9 cellular contexts compared by ENCODE assay signal in the genomic region with DNA sequence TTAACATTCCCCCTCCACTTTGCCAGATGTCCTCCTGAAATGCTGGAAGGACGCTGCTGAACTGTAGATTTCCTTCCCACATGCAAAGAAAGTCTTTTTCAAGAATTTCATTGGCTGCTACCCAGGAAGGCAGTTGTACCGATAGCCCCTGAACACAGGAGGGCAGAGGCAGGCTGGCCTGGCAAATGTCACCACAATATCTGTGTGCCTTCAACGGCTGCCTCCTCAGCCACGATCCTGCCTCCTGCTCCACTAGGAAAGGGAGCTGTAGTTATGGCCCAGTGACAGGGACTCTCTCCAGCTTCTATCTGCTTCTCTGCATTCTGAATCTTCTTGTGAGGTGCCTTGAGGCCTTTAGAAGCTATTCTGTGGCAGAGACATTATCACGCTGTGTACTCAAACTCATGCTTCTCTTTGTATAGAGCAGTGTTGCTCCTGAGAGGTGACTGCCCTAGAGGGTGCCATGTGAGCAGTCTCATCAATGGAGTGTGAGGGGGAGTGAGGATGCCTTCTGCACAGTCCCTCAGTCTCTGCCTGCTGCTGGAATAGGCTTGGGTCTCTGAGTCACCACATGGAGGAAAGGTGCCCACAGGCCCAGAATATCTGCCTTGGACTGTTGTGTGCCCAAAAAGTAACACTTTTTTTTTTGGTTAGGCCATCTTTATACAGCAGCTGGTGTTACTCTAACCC.
DNase-seq lines count a peak whose midpoint lies in the region; ATAC-seq and TF ChIP-seq lines count a peak whose summit lies in the region.
"Had no signal": no experiment of that assay in that cellular context is flagged by ENCODE, and none has a peak within 500 bp of the region (broad histone marks: within the 10 kb centered on the region; RNA-seq: fewer than 3 reads in every experiment).

No MANE protein-coding gene starts in this region.

- H3K27me3 Mint-ChIP-seq in activated CD8-positive, alpha-beta T cell treated with anti-CD3 and anti-CD28 coated beads for 36 hours = peaks cover 19% of the 10 kb centered on the region
- H3K27me3 Mint-ChIP-seq in activated CD8-positive, alpha-beta T cell treated with anti-CD3 and anti-CD28 coated beads, Interleukin-2, amount 10 ng/mL, durations not matched to agents 7 days and 5 days (ENCODE audit: low read depth) = peaks cover 27% of the 10 kb centered on the region
- H3K27me3 Mint-ChIP-seq: activated naive CD4-positive, alpha-beta T cell treated with anti-CD3 and anti-CD28 coated beads, Interleukin-2, amount 50 U/mL, for 24 hours had no signal

- no peak overlapping the region for H3K27ac Mint-ChIP-seq in activated CD8-positive, alpha-beta T cell treated with anti-CD3 and anti-CD28 coated beads for 36 hours
- no peak overlapping the region for H3K27ac Mint-ChIP-seq in activated CD8-positive, alpha-beta T cell treated with anti-CD3 and anti-CD28 coated beads, Interleukin-2, amount 10 ng/mL, durations not matched to agents 7 days and 5 days
- H3K27ac Mint-ChIP-seq: activated naive CD4-positive, alpha-beta T cell treated with anti-CD3 and anti-CD28 coated beads, Interleukin-2, amount 50 U/mL, for 24 hours had no signal

- BruUV-seq in PC-3 (replicated peaks; lab: Mats Ljungman, UMichigan) = no TSS peak

- no peaks in the 10 kb centered on the region for H3K9me3 Mint-ChIP-seq in activated CD8-positive, alpha-beta T cell treated with anti-CD3 and anti-CD28 coated beads for 36 hours
- H3K9me3 Mint-ChIP-seq in activated CD8-positive, alpha-beta T cell treated with anti-CD3 and anti-CD28 coated beads, Interleukin-2, amount 10 ng/mL, durations not matched to agents 7 days and 5 days (ENCODE audit: insufficient read depth) = no peaks in the 10 kb centered on the region
- H3K9me3 Mint-ChIP-seq: activated naive CD4-positive, alpha-beta T cell treated with anti-CD3 and anti-CD28 coated beads, Interleukin-2, amount 50 U/mL, for 24 hours had no signal

- H3K27me3 ChIP-seq in PC-3 (ENCODE audit: low read length) (no peaks in the 10 kb centered on the region), suprapubic skin (no peaks in the 10 kb centered on the region)

- H3K27ac ChIP-seq in PC-3 (ENCODE audit: low read length) (no peak overlapping the region), suprapubic skin (no peak overlapping the region)

- H3K4me3 Mint-ChIP-seq in activated CD8-positive, alpha-beta T cell treated with anti-CD3 and anti-CD28 coated beads for 36 hours = no peak overlapping the region
- H3K4me3 Mint-ChIP-seq in activated CD8-positive, alpha-beta T cell treated with anti-CD3 and anti-CD28 coated beads, Interleukin-2, amount 10 ng/mL, durations not matched to agents 7 days and 5 days = no peak overlapping the region
- H3K4me3 Mint-ChIP-seq: activated naive CD4-positive, alpha-beta T cell treated with anti-CD3 and anti-CD28 coated beads, Interleukin-2, amount 50 U/mL, for 24 hours had no signal

- H3K9me2 ChIP-seq in PC-3 (replicated peaks; ENCODE audit: low read length) = no peaks in the 10 kb centered on the region

- H3K9ac ChIP-seq in PC-3 (ENCODE audit: low read length) = no peak overlapping the region

- 0 out of 2 replicates have a peak overlapping the region, but pooled peaks have one; percentile 7 for H2AFZ ChIP-seq in PC-3 (ENCODE audit: low read length)

- H3K36me3 ChIP-seq in PC-3 (ENCODE audit: low read depth, low read length) (no peaks in the 10 kb centered on the region), suprapubic skin (no peaks in the 10 kb centered on the region)

- peak; percentile 37 for ATAC-seq in activated CD8-positive, alpha-beta T cell treated with anti-CD3 and anti-CD28 coated beads for 36 hours
- ATAC-seq in activated CD8-positive, alpha-beta T cell treated with anti-CD3 and anti-CD28 coated beads, Interleukin-2, amount 10 ng/mL, durations not matched to agents 7 days and 5 days = no peak
- ATAC-seq in HG03175 (IDR thresholded peaks at IDR 0.05; ENCODE audit: unreplicated experiment) (peak; percentile 60), PC-3 (peak; percentile 59)

- WGBS in suprapubic skin = 24% methylated on average over 5 of the region's 5 CpGs

- POLR2A ChIA-PET in activated CD8-positive, alpha-beta T cell treated with anti-CD3 and anti-CD28 coated beads for 36 hours (lab: Charles Lee) = interaction anchor here (0.6 kb wide), 1 partner anchor 31 kb away, joined by 3 read pairs; no protein-coding TSS in a partner anchor
- POLR2A ChIA-PET in activated CD8-positive, alpha-beta T cell treated with anti-CD3 and anti-CD28 coated beads, Interleukin-2, amount 10 ng/mL, durations not matched to agents 7 days and 5 days (lab: Charles Lee) = no interaction called here
- POLR2A ChIA-PET in PC-3 (lab: Charles Lee; ENCODE audit: unreplicated experiment) = interaction anchor here (0.6 kb wide), 1 partner anchor 24 kb away, joined by 5 read pairs; no protein-coding TSS in a partner anchor

- no peak for TF ChIP-seq CTCF in activated CD8-positive, alpha-beta T cell treated with anti-CD3 and anti-CD28 coated beads for 36 hours (IDR thresholded peaks at IDR 0.05)
- TF ChIP-seq CTCF in PC-3 (conservative IDR thresholded peaks at IDR 0.05; ENCODE audit: low read depth, low read length) (peak; percentile 56), suprapubic skin (IDR thresholded peaks at IDR 0.05) (peak in 1 of 2 donors; percentile 30)

- no peaks in the 10 kb centered on the region for H3K79me2 ChIP-seq in PC-3 (ENCODE audit: low read length)

- peaks cover 14% of the 10 kb centered on the region; the same call in 1 of the 2 replicates for H3K4me1 ChIP-seq in PC-3 (ENCODE audit: insufficient read depth, low read length)
- H3K4me1 ChIP-seq in suprapubic skin = peaks cover 11% of the 10 kb centered on the region

- H3K4me1 Mint-ChIP-seq in activated CD8-positive, alpha-beta T cell treated with anti-CD3 and anti-CD28 coated beads for 36 hours (ENCODE audit: low read depth) = no peaks in the 10 kb centered on the region
- H3K4me1 Mint-ChIP-seq in activated CD8-positive, alpha-beta T cell treated with anti-CD3 and anti-CD28 coated beads, Interleukin-2, amount 10 ng/mL, durations not matched to agents 7 days and 5 days (ENCODE audit: low read depth) = no peaks in the 10 kb centered on the region
- H3K4me1 Mint-ChIP-seq: activated naive CD4-positive, alpha-beta T cell treated with anti-CD3 and anti-CD28 coated beads, Interleukin-2, amount 50 U/mL, for 24 hours had no signal

- H3F3A ChIP-seq in PC-3 (ENCODE audit: low read length, unreplicated experiment) = no peaks in the 10 kb centered on the region

- CTCF ChIA-PET in activated CD8-positive, alpha-beta T cell treated with anti-CD3 and anti-CD28 coated beads for 36 hours (lab: Charles Lee) = no interaction called here
- CTCF ChIA-PET in activated CD8-positive, alpha-beta T cell treated with anti-CD3 and anti-CD28 coated beads, Interleukin-2, amount 10 ng/mL, durations not matched to agents 7 days and 5 days (lab: Charles Lee) = no interaction called here
- CTCF ChIA-PET in PC-3 (lab: Charles Lee) = interaction anchor here (0.6 kb wide), 2 partner anchors 171 to 502 kb away, joined by 3 to 4 read pairs; no protein-coding TSS in a partner anchor

- intact Hi-C loops in activated CD8-positive, alpha-beta T cell treated with anti-CD3 and anti-CD28 coated beads for 36 hours (cut with micrococcal nuclease) = no loop called here
- intact Hi-C loops in PC-3 (cut with micrococcal nuclease) = loop anchor here (5.0 to 10.0 kb wide), 5 partner anchors 148 to 572 kb away; a partner anchor contains a TSS

- no peaks in the 10 kb centered on the region for H4K20me1 ChIP-seq in PC-3 (ENCODE audit: low read length)

- H3K36me3 Mint-ChIP-seq in activated CD8-positive, alpha-beta T cell treated with anti-CD3 and anti-CD28 coated beads for 36 hours (ENCODE audit: low read depth) = no peaks in the 10 kb centered on the region
- H3K36me3 Mint-ChIP-seq in activated CD8-positive, alpha-beta T cell treated with anti-CD3 and anti-CD28 coated beads, Interleukin-2, amount 10 ng/mL, durations not matched to agents 7 days and 5 days (ENCODE audit: low read depth) = no peaks in the 10 kb centered on the region
- H3K36me3 Mint-ChIP-seq: activated naive CD4-positive, alpha-beta T cell treated with anti-CD3 and anti-CD28 coated beads, Interleukin-2, amount 50 U/mL, for 24 hours had no signal

- H3K4me3 ChIP-seq in PC-3 (ENCODE audit: low read length) = no peak overlapping the region
- H3K4me3 ChIP-seq in suprapubic skin = no peak overlapping the region

- no peak overlapping the region for H3K4me2 ChIP-seq in PC-3 (ENCODE audit: low read length)

- DNase-seq in activated CD8-positive, alpha-beta T cell treated with anti-CD3 and anti-CD28 coated beads for 36 hours = peak; percentile 25
- DNase-seq in activated CD8-positive, alpha-beta T cell treated with anti-CD3 and anti-CD28 coated beads, Interleukin-2, amount 10 ng/mL, durations not matched to agents 7 days and 5 days = no peak
- DNase-seq in PC-3 = peak; percentile 50
- DNase-seq in epidermal melanocyte (ENCODE audit: insufficient read length, low spot score) = peak; percentile 29
- peak; percentile 49 for DNase-seq in mucosa of gallbladder (ENCODE audit: low spot score)
- DNase-seq in suprapubic skin (ENCODE audit: low spot score in 2 of 2) = no peak
- no peak for DNase-seq in activated gamma-delta T cell (lab: John Stamatoyannopoulos, UW)

- H3K9me3 ChIP-seq in PC-3 (ENCODE audit: low read length) (no peaks in the 10 kb centered on the region), suprapubic skin (no peaks in the 10 kb centered on the region)

- no peak for TF ChIP-seq POLR2A in suprapubic skin (IDR thresholded peaks at IDR 0.05)

- TF ChIP-seq EP300 in suprapubic skin (IDR thresholded peaks at IDR 0.05) = no peak

Comparison
In these comparisons a context has a peak if more than half of its experiments do, and no peak if none do; other contexts are left out.
1. DNase-seq: peak in activated CD8-positive, alpha-beta T cell treated with anti-CD3 and anti-CD28 coated beads for 36 hours (single experiment), PC-3 (single experiment), epidermal melanocyte (single experiment) and mucosa of gallbladder (single experiment); none in activated CD8-positive, alpha-beta T cell treated with anti-CD3 and anti-CD28 coated beads, Interleukin-2, amount 10 ng/mL, durations not matched to agents 7 days and 5 days (single experiment), suprapubic skin (0 of 2) and activated gamma-delta T cell (single experiment).